In genomic region chr9:121261107-121261460, GRCh38 we compare ENCODE assay signal across 11 cellular contexts. TPM values are rescaled to one million over a fixed set of nuclear protein-coding genes. Genes with fewer than 3 reads are reported as not detected.
A peak's percentile ranks its signal among the peaks of the same experiment; 100 is the strongest.
DNase-seq lines count a peak whose midpoint lies in the region; ATAC-seq, FAIRE-seq and TF ChIP-seq lines count a peak whose summit lies in the region.
"Had no signal": no experiment of that assay in that cellular context is flagged by ENCODE, and none has a peak within 500 bp of the region (broad histone marks: within the 10 kb centered on the region; RNA-seq: fewer than 3 reads in every experiment).

No MANE protein-coding gene starts in this region.

- ATAC-seq in heart left ventricle: peak in 3 of 4 donors; percentile 55 to 75 (median 64)
- peak; percentile 60; the same call in 2 of the 3 replicates for ATAC-seq in K562
- ATAC-seq in HG03432 (IDR thresholded peaks at IDR 0.05; ENCODE audit: unreplicated experiment): no peak
- no peak for ATAC-seq in GM18502 (IDR thresholded peaks at IDR 0.05; ENCODE audit: poor library complexity, unreplicated experiment)
- ATAC-seq: T-cell had no signal

- H3K36me3 ChIP-seq in heart left ventricle: no peaks in the 10 kb centered on the region
- H3K36me3 ChIP-seq in K562 (ENCODE audit: control insufficient read depth, insufficient read depth, low read length): no peaks in the 10 kb centered on the region

- TF ChIP-seq CTCF in heart left ventricle (IDR thresholded peaks at IDR 0.05) (no peak), K562 (IDR thresholded peaks at IDR 0.05 in 2 of 3, conservative IDR thresholded peaks at IDR 0.05 in 1 of 3; ENCODE audit: insufficient read depth in 2 of 3, low read depth in 1 of 3, low read length in 3 of 3) (no peak)

- no peak for TF ChIP-seq POLR2A in heart left ventricle (IDR thresholded peaks at IDR 0.05)
- no peak for TF ChIP-seq POLR2A in K562 (conservative IDR thresholded peaks at IDR 0.05)

- H3K27ac ChIP-seq in heart left ventricle: peak overlapping the region in 1 of 12 donors; percentile 96
- no peak overlapping the region for H3K27ac ChIP-seq in K562 (ENCODE audit: extremely low read depth, low read depth, low read length)
- peak overlapping the region; percentile 79 for H3K27ac ChIP-seq in layer of hippocampus (ENCODE audit: low read depth, low read length)

- no peak for TF ChIP-seq RAD21 in K562 (CRISPR knock-in tag; conservative IDR thresholded peaks at IDR 0.05 in 1 of 2, IDR thresholded peaks at IDR 0.05 in 1 of 2)

- H3K79me2 ChIP-seq in K562 (ENCODE audit: control insufficient read depth, insufficient read depth, low read length): no peaks in the 10 kb centered on the region

- no peak for TF ChIP-seq EP300 in K562 (IDR thresholded peaks at IDR 0.05; ENCODE audit: low read length)

- intact Hi-C loops in heart left ventricle (cut with DNase I) (loop anchor here in 4 of 10 donors (2.0 to 10.0 kb wide), 3 partner anchors 44 to 54 kb away; no protein-coding TSS in a partner anchor), cardiac septum (cut with DNase I) (no loop called here), K562 (cut with micrococcal nuclease) (no loop called here)

- CTCF ChIA-PET in K562 (lab: Yijun Ruan, JAX; ENCODE audit: low intra/inter-chr PET ratio): no interaction called here

- H3K4me2 ChIP-seq in K562 (ENCODE audit: insufficient read depth, low read length): no peak overlapping the region

- no peak for DNase-seq in heart left ventricle
- DNase-seq in cardiac septum (ENCODE audit: low spot score): no peak
- DNase-seq in K562 (ENCODE audit: extremely low read depth in 1 of 4, low spot score in 3 of 4): no peak
- DNase-seq in urothelium cell line (ENCODE audit: low spot score): peak; percentile 27
- no peak for DNase-seq in T-helper 2 cell
- DNase-seq: T-cell had no signal

- no peak overlapping the region for H2AFZ ChIP-seq in K562 (ENCODE audit: low read depth, low read length)

- H4K20me1 ChIP-seq in K562 (replicated peaks; ENCODE audit: control insufficient read depth, insufficient read depth, low read length): no peaks in the 10 kb centered on the region

- no TSS peak for BruUV-seq in K562 (replicated peaks; lab: Mats Ljungman, UMichigan)

- H3K4me1 ChIP-seq in heart left ventricle: peaks cover 0 to 31% (median 8%) of the 10 kb centered on the region in 12 donors
- no peaks in the 10 kb centered on the region for H3K4me1 ChIP-seq in K562 (replicated peaks in 1 of 2; ENCODE audit: control insufficient read depth in 2 of 2, insufficient read depth in 2 of 2, low read length in 2 of 2)

- in situ Hi-C loops in K562 (cut with MboI): no loop called here

- H3K27me3 ChIP-seq in heart left ventricle (no peaks in the 10 kb centered on the region), K562 (ENCODE audit: control insufficient read depth in 2 of 2, insufficient read depth in 2 of 2, low read length in 2 of 2) (peaks cover 0 to 7% of the 10 kb centered on the region in 2 experiments; a peak in 1 of 5 replicates), layer of hippocampus (ENCODE audit: control insufficient read depth, insufficient read depth, low read length) (no peaks in the 10 kb centered on the region)

- FAIRE-seq in K562 (lab: Jason Lieb, UNC): no peak
- FAIRE-seq in urothelium cell line (lab: Jason Lieb, UNC): no peak
- FAIRE-seq: GM19239, islet of Langerhans had no signal

- 38 to 45% (median 42%) methylated on average over 4 of the region's 4 CpGs for WGBS in heart left ventricle, 4 donors
- WGBS in K562 (ENCODE audit: insufficient coverage, low coverage, missing lambda C conversion rate): 7% methylated on average over 4 of the region's 4 CpGs

- POLR2A ChIA-PET in K562 (lab: Yijun Ruan, JAX): interaction anchor here (0.5 to 2.1 kb wide), 2 partner anchors 9 to 26 kb away, joined by 4 to 8 read pairs; no protein-coding TSS in a partner anchor

- no peak overlapping the region for H3K4me3 ChIP-seq in heart left ventricle
- H3K4me3 ChIP-seq in K562: no peak overlapping the region

- H3K9me1 ChIP-seq in K562 (ENCODE audit: control insufficient read depth, insufficient read depth, low read length): no peaks in the 10 kb centered on the region

- H3K9ac ChIP-seq in K562 (ENCODE audit: insufficient read depth in 1 of 2, low read depth in 2 of 2, low read length in 2 of 2): no peak overlapping the region

- H3K9me3 ChIP-seq in heart left ventricle (no peaks in the 10 kb centered on the region), K562 (replicated peaks; ENCODE audit: control insufficient read depth, insufficient read depth, low read depth, low read length) (no peaks in the 10 kb centered on the region)

TF ChIP-seq in K562, 482 proteins besides CTCF, POLR2A, EP300 and RAD21:
- no peak for TF ChIP-seq ZNF431 (CRISPR knock-in tag; IDR thresholded peaks at IDR 0.05)
- peak; percentile 25; the same call in 1 of the 2 replicates for TF ChIP-seq TFAP4 (CRISPR knock-in tag; IDR thresholded peaks at IDR 0.05; ENCODE audit: borderline replicate concordance)

RNA-seq across cellular contexts. Expression of gene GSN, which starts 6.9 kb away (rescaled TPM):
- total RNA-seq in heart left ventricle (1,000 to 10,000 TPM in 2 of 9 donors, 100 to 1,000 TPM in 7; 422 to 2,088 (median 703) TPM), cardiac septum (855 TPM), K562 (2014; rRNA removed) (8.2 and 10.8 TPM in 2 replicates), K562 (2014; rRNA removed; fragmentation: Illumina TruSeq; extraction: Trizol) (3.3 and 3.5 TPM in 2 replicates), K562 (2015; rRNA removed; fragmentation: Illumina TruSeq; extraction: Trizol) (12.3 and 12.4 TPM in 2 replicates), K562 (2021) (9.0 and 9.6 TPM in 2 replicates)
- polyA plus RNA-seq in heart left ventricle (100 to 1,000 TPM; 379 to 481 TPM), K562 (2011; rRNA removed) (16.6 and 24.2 TPM in 2 replicates), K562 (2014; fragmentation: Illumina TruSeq; extraction: Trizol) (5.2 and 7.4 TPM in 2 replicates), K562 (2014; fragmentation: Nextera tagmentation; extraction: Ambion mirVana) (under 1 TPM; 0.39 to 0.41 TPM), K562 (2014; rRNA removed) (7.5 and 11.2 TPM in 2 replicates)
- 15.3 and 27.0 TPM in 2 replicates for total RNA-seq in K562 (2011; cell fraction: chromatin; rRNA removed; ENCODE audit: low replicate concordance)
- 9.9 and 11.0 TPM in 2 replicates for total RNA-seq in K562 (2011; cell fraction: nucleolus; rRNA removed)
- total RNA-seq in K562 (2011; cell fraction: nucleoplasm; rRNA removed): 8.1 and 9.2 TPM in 2 replicates
- 27.5 and 34.5 TPM in 2 replicates for polyA plus RNA-seq in K562 (2011; cell fraction: cytosol; rRNA removed)
- 15.8 and 17.0 TPM in 2 replicates for polyA plus RNA-seq in K562 (2011; cell fraction: nucleus; rRNA removed)
- 11.2 and 34.5 TPM in 2 replicates for polyA plus RNA-seq in K562 (2012)
- polyA minus RNA-seq in K562 (2011; rRNA and poly(A)+ RNA removed): 23.7 and 31.3 TPM in 2 replicates
- polyA minus RNA-seq in K562 (2011; cell fraction: cytosol; rRNA and poly(A)+ RNA removed): 24.8 and 27.9 TPM in 2 replicates
- 6.2 and 9.0 TPM in 2 replicates for polyA minus RNA-seq in K562 (2011; cell fraction: nucleus; rRNA and poly(A)+ RNA removed)

RNA-seq across cellular contexts. Expression of gene RAB14, which starts 59.4 kb away (rescaled TPM):
- total RNA-seq in heart left ventricle (10 to 100 TPM; 23.9 to 66.9 (median 51.7) TPM), cardiac septum (49.9 TPM), K562 (2014; rRNA removed) (10.3 and 11.8 TPM in 2 replicates), K562 (2014; rRNA removed; fragmentation: Illumina TruSeq; extraction: Trizol) (25.5 and 26.8 TPM in 2 replicates), K562 (2015; rRNA removed; fragmentation: Illumina TruSeq; extraction: Trizol) (23.6 and 25.4 TPM in 2 replicates), K562 (2021) (41.8 and 48.4 TPM in 2 replicates)
- polyA plus RNA-seq in heart left ventricle (10 to 100 TPM; 15.8 to 37.0 TPM), K562 (2011; rRNA removed) (17.6 and 19.8 TPM in 2 replicates), K562 (2014; fragmentation: Illumina TruSeq; extraction: Trizol) (32.4 and 35.8 TPM in 2 replicates), K562 (2014; fragmentation: Nextera tagmentation; extraction: Ambion mirVana) (10 to 100 TPM; 20.2 to 20.9 TPM), K562 (2014; rRNA removed) (15.9 and 16.7 TPM in 2 replicates)
- total RNA-seq in K562 (2011; cell fraction: chromatin; rRNA removed; ENCODE audit: low replicate concordance): 10.7 and 28.6 TPM in 2 replicates
- 6.7 and 7.6 TPM in 2 replicates for total RNA-seq in K562 (2011; cell fraction: nucleolus; rRNA removed)
- total RNA-seq in K562 (2011; cell fraction: nucleoplasm; rRNA removed): 20.8 and 42.9 TPM in 2 replicates
- 4.0 and 10.5 TPM in 2 replicates for polyA plus RNA-seq in K562 (2011; cell fraction: cytosol; rRNA removed)
- polyA plus RNA-seq in K562 (2011; cell fraction: nucleus; rRNA removed): 11.3 and 16.5 TPM in 2 replicates
- 30.3 and 32.9 TPM in 2 replicates for polyA plus RNA-seq in K562 (2012)
- polyA minus RNA-seq in K562 (2011; rRNA and poly(A)+ RNA removed): 14.8 and 18.2 TPM in 2 replicates
- 12.5 and 15.7 TPM in 2 replicates for polyA minus RNA-seq in K562 (2011; cell fraction: cytosol; rRNA and poly(A)+ RNA removed)
- 10.0 and 16.6 TPM in 2 replicates for polyA minus RNA-seq in K562 (2011; cell fraction: nucleus; rRNA and poly(A)+ RNA removed)

Comparison
In these comparisons a context has a peak if more than half of its experiments do, and no peak if none do; other contexts are left out.
1. ATAC-seq: peak in heart left ventricle (3 of 4) and K562 (single experiment); none in HG03432 (single experiment) and GM18502 (single experiment).
2. RNA of gene GSN, which starts 6.9 kb away (total RNA-seq): 855 TPM in cardiac septum (single experiment) and 422 to 2,088 TPM in heart left ventricle; 3.3 to 27.0 TPM in K562; every median in the first group is over 10 times any median in the second.